In genomic region chr15:99702895-99703602, GRCh38 we compare ENCODE assay signal across 9 cellular contexts. TPM values are rescaled to one million over a fixed set of nuclear protein-coding genes. Genes with fewer than 3 reads are reported as not detected.
A peak's percentile ranks its signal among the peaks of the same experiment; 100 is the strongest.
DNase-seq lines count a peak whose midpoint lies in the region; ATAC-seq and TF ChIP-seq lines count a peak whose summit lies in the region.
"Had no signal": no experiment of that assay in that cellular context is flagged by ENCODE, and none has a peak within 500 bp of the region (broad histone marks: within the 10 kb centered on the region; RNA-seq: fewer than 3 reads in every experiment).

No MANE protein-coding gene starts in this region.

- peak; percentile 47 for DNase-seq in GM23248
- DNase-seq in SJSA1 (ENCODE audit: low read depth in 1 of 2, low spot score in 2 of 2) = no peak
- DNase-seq in foreskin keratinocyte = peak in 1 of 2 donors; percentile 49
- DNase-seq in smooth muscle cell (lab: John Stamatoyannopoulos, UW; ENCODE audit: unreplicated experiment) = no peak
- no peak for DNase-seq in left colon
- DNase-seq: nephron progenitor cell had no signal

- H3F3A ChIP-seq in GM23248 (ENCODE audit: insufficient read depth) (peaks cover 54% of the 10 kb centered on the region), smooth muscle cell (ENCODE audit: low read depth) (peaks cover 15% of the 10 kb centered on the region)

- H3K4me3 ChIP-seq in GM23248 (peak overlapping the region; percentile 54), SJSA1 (no peak overlapping the region; the same call in 1 of the 2 replicates), smooth muscle cell (peak overlapping the region; percentile 34)

- 29 to 30% methylated on average over 4 of the region's 4 CpGs for WGBS in GM23248 (ENCODE audit: low coverage in 1 of 2, low lambda C conversion rate in 2 of 2, missing lambda C conversion rate in 2 of 2), 2 experiments
- 52% methylated on average over 4 of the region's 4 CpGs for WGBS in smooth muscle cell (ENCODE audit: low lambda C conversion rate)

- H3K9me2 ChIP-seq in GM23248 (ENCODE audit: insufficient read depth) = no peaks in the 10 kb centered on the region

- in situ Hi-C loops in GM23248 (cut with MboI) = loop anchor here (10.0 kb wide), 1 partner anchor 418 kb away; no protein-coding TSS in a partner anchor

- peak overlapping the region; percentile 80 for H3K27ac ChIP-seq in GM23248
- peak overlapping the region; percentile 83 for H3K27ac ChIP-seq in SJSA1
- H3K27ac ChIP-seq in foreskin keratinocyte = peak overlapping the region; percentile 75
- H3K27ac ChIP-seq in smooth muscle cell (ENCODE audit: low read depth) = peak overlapping the region; percentile 97

- H3K36me3 ChIP-seq in GM23248 (ENCODE audit: low read depth) = no peaks in the 10 kb centered on the region
- no peaks in the 10 kb centered on the region for H3K36me3 ChIP-seq in SJSA1
- H3K36me3 ChIP-seq in smooth muscle cell (ENCODE audit: low read depth) = no peaks in the 10 kb centered on the region

- H3K4me1 ChIP-seq in GM23248 (ENCODE audit: insufficient read depth) = peaks cover 30% of the 10 kb centered on the region
- H3K4me1 ChIP-seq in SJSA1 (replicated peaks) = peaks cover 23% of the 10 kb centered on the region
- H3K4me1 ChIP-seq in foreskin keratinocyte = peaks cover 26% of the 10 kb centered on the region
- peaks cover 5% of the 10 kb centered on the region for H3K4me1 ChIP-seq in smooth muscle cell (ENCODE audit: low read depth)

- peak overlapping the region; percentile 65 for H2AFZ ChIP-seq in GM23248
- H2AFZ ChIP-seq in smooth muscle cell (ENCODE audit: low read depth) = peak overlapping the region; percentile 50

- intact Hi-C loops in left colon (cut with DNase I, micrococcal nuclease) = no loop called here

- no peaks in the 10 kb centered on the region for H3K9me3 ChIP-seq in GM23248 (ENCODE audit: low read depth)
- H3K9me3 ChIP-seq in SJSA1 (replicated peaks) = no peaks in the 10 kb centered on the region
- no peaks in the 10 kb centered on the region for H3K9me3 ChIP-seq in smooth muscle cell (replicated peaks; ENCODE audit: low read depth)

- TF ChIP-seq CTCF in foreskin keratinocyte (conservative IDR thresholded peaks at IDR 0.05) (no peak), smooth muscle cell (IDR thresholded peaks at IDR 0.05; ENCODE audit: borderline replicate concordance, insufficient read depth, poor library complexity, severe bottlenecking) (no peak)

- ATAC-seq in foreskin keratinocyte (no peak), HG03175 (IDR thresholded peaks at IDR 0.05; ENCODE audit: unreplicated experiment) (no peak), GM18858 (IDR thresholded peaks at IDR 0.05; ENCODE audit: unreplicated experiment) (no peak), left colon (no peak), HG02798 (IDR thresholded peaks at IDR 0.05; ENCODE audit: poor library complexity, unreplicated experiment) (no peak)

- H3K27me3 ChIP-seq in GM23248 (replicated peaks; ENCODE audit: insufficient read depth) (no peaks in the 10 kb centered on the region), SJSA1 (replicated peaks) (no peaks in the 10 kb centered on the region), foreskin keratinocyte (no peaks in the 10 kb centered on the region), smooth muscle cell (ENCODE audit: low read depth) (no peaks in the 10 kb centered on the region)

- no peaks in the 10 kb centered on the region for H4K20me1 ChIP-seq in GM23248 (ENCODE audit: insufficient read depth)
- peaks cover 3% of the 10 kb centered on the region for H4K20me1 ChIP-seq in smooth muscle cell (ENCODE audit: low read depth)

- H3K79me2 ChIP-seq in GM23248 (ENCODE audit: insufficient read depth) (no peaks in the 10 kb centered on the region), smooth muscle cell (ENCODE audit: low read depth) (no peaks in the 10 kb centered on the region)

- peak overlapping the region; percentile 56 for H3K9ac ChIP-seq in GM23248
- H3K9ac ChIP-seq in smooth muscle cell (ENCODE audit: low read depth) = peak overlapping the region; percentile 91

- H3K4me2 ChIP-seq in GM23248 (ENCODE audit: unreplicated experiment) (peak overlapping the region; percentile 70), smooth muscle cell (peak overlapping the region; percentile 79)

RNA-seq across cellular contexts. Expression of gene LYSMD4, which starts 30.2 kb away (rescaled TPM):
- total RNA-seq in GM23248 (2014; rRNA removed; shearing (Covaris generic)) = 3.2 and 8.1 TPM in 2 replicates
- polyA plus RNA-seq in GM23248 (2016; fragmentation: Nextera tagmentation; extraction: Ambion mirVana) = 4.8 and 5.2 TPM in 2 replicates
- total RNA-seq in SJSA1 (2014; rRNA removed; shearing (Covaris generic)) = 8.6 and 11.6 TPM in 2 replicates
- 7.5 and 10.9 TPM in 2 replicates for total RNA-seq in foreskin keratinocyte
- 5.9 and 7.7 TPM in 2 replicates for polyA plus RNA-seq in foreskin keratinocyte
- total RNA-seq in smooth muscle cell = 4.4 and 6.1 TPM in 2 replicates
- polyA plus RNA-seq in smooth muscle cell = 6.0 and 12.4 TPM in 2 replicates
- total RNA-seq in left colon = 10 to 100 TPM in 1 of 2 donors, 1 to 10 TPM in 1; 6.0 to 10.2 TPM
